ENCODE assay signal across 26 cellular contexts in genomic region chr2:238696786-238697185, GRCh38.
"Had no signal": no experiment of that assay in that cellular context is flagged by ENCODE, and none has a peak within 500 bp of the region (broad histone marks: within the 10 kb centered on the region; RNA-seq: fewer than 3 reads in every experiment).

No MANE protein-coding gene starts in this region.

- H3K4me1 Mint-ChIP-seq: activated CD8-positive, alpha-beta memory T cell treated with anti-CD3 and anti-CD28 coated beads, Interleukin-2, amount 10 ng/mL, durations not matched to agents 7 days and 5 days; activated naive CD4-positive, alpha-beta T cell treated with anti-CD3 and anti-CD28 coated beads, Interleukin-2, amount 50 U/mL, for 24 hours had no signal

- H3K4me2 ChIP-seq: KMS-11, SK-N-SH had no signal

- H3K27me3 ChIP-seq: breast epithelium, Peyer's patch had no signal

- H3K27ac Mint-ChIP-seq: activated CD8-positive, alpha-beta memory T cell treated with anti-CD3 and anti-CD28 coated beads, Interleukin-2, amount 10 ng/mL, durations not matched to agents 7 days and 5 days; activated naive CD4-positive, alpha-beta T cell treated with anti-CD3 and anti-CD28 coated beads, Interleukin-2, amount 50 U/mL, for 24 hours; activated T-cell treated with anti-CD3 and anti-CD28 coated beads, Interleukin-2, amount 50 U/mL, for 24 hours; activated T-helper 1 cell treated with anti-CD3 and anti-CD28 coated beads, Interleukin-12 subunit alpha, Interleukin-12 subunit beta, Interleukin-2, Interleukin-4 antibody, amounts not matched to agents 30 ng/mL and 10 ng/mL and 1 ng/mL, durations not matched to agents 14 hours and 24 hours and 36 hours had no signal

- H3K9me3 Mint-ChIP-seq: activated naive CD4-positive, alpha-beta T cell treated with anti-CD3 and anti-CD28 coated beads, Interleukin-2, amount 50 U/mL, for 24 hours; activated T-cell treated with anti-CD3 and anti-CD28 coated beads, Interleukin-2, amount 50 U/mL, for 24 hours; activated T-helper 1 cell treated with anti-CD3 and anti-CD28 coated beads, Interleukin-12 subunit alpha, Interleukin-12 subunit beta, Interleukin-2, Interleukin-4 antibody, amounts not matched to agents 30 ng/mL and 10 ng/mL and 1 ng/mL, durations not matched to agents 14 hours and 24 hours and 36 hours had no signal

- H3K9me3 ChIP-seq: breast epithelium, Peyer's patch, SJCRH30, SK-N-SH had no signal

- H3K9me2 ChIP-seq: SK-N-SH had no signal

- H3K36me3 ChIP-seq: breast epithelium, Peyer's patch, SJCRH30 had no signal

- H3K27me3 Mint-ChIP-seq: activated CD8-positive, alpha-beta memory T cell treated with anti-CD3 and anti-CD28 coated beads, Interleukin-2, amount 10 ng/mL, durations not matched to agents 7 days and 5 days; activated naive CD4-positive, alpha-beta T cell treated with anti-CD3 and anti-CD28 coated beads, Interleukin-2, amount 50 U/mL, for 24 hours; activated T-cell treated with anti-CD3 and anti-CD28 coated beads, Interleukin-2, amount 50 U/mL, for 24 hours had no signal

- H3K36me3 Mint-ChIP-seq: activated CD8-positive, alpha-beta memory T cell treated with anti-CD3 and anti-CD28 coated beads, Interleukin-2, amount 10 ng/mL, durations not matched to agents 7 days and 5 days; activated naive CD4-positive, alpha-beta T cell treated with anti-CD3 and anti-CD28 coated beads, Interleukin-2, amount 50 U/mL, for 24 hours had no signal

- H3K4me3 Mint-ChIP-seq: activated CD8-positive, alpha-beta memory T cell treated with anti-CD3 and anti-CD28 coated beads, Interleukin-2, amount 10 ng/mL, durations not matched to agents 7 days and 5 days; activated naive CD4-positive, alpha-beta T cell treated with anti-CD3 and anti-CD28 coated beads, Interleukin-2, amount 50 U/mL, for 24 hours; activated T-cell treated with anti-CD3 and anti-CD28 coated beads, Interleukin-2, amount 50 U/mL, for 24 hours; activated T-helper 1 cell treated with anti-CD3 and anti-CD28 coated beads, Interleukin-12 subunit alpha, Interleukin-12 subunit beta, Interleukin-2, Interleukin-4 antibody, amounts not matched to agents 30 ng/mL and 10 ng/mL and 1 ng/mL, durations not matched to agents 14 hours and 24 hours and 36 hours had no signal

- DNase-seq: activated CD4-positive, alpha-beta T cell treated with anti-CD3 and anti-CD28 coated beads for 4 hours; activated CD4-positive, alpha-beta T cell treated with anti-CD3 and anti-CD28 coated beads, Interleukin-2, amount 50 U/mL, for 48 hours; activated CD8-positive, alpha-beta memory T cell treated with anti-CD3 and anti-CD28 coated beads, Interleukin-2, amount 10 ng/mL, durations not matched to agents 7 days and 5 days; activated effector memory CD4-positive, alpha-beta T cell treated with Interleukin-2 at 50 U/mL for 16 hours; activated naive CD4-positive, alpha-beta T cell; activated T-cell treated with anti-CD3 and anti-CD28 coated beads, Interleukin-2, amount 50 U/mL, for 24 hours; caudate nucleus; NCI-H1092 treated with DMSO at 0.1 percent for 48 hours; NCI-H1417 treated with DMSO at 0.1 percent for 48 hours; NCI-H1694 treated with DMSO at 0.1 percent for 48 hours; NCI-H2029 treated with DMSO at 0.1 percent for 48 hours; NCI-H345; NCI-H510A; NCI-H526 treated with DMSO at 0.1 percent for 48 hours; NCI-H82; Peyer's patch; Right ventricle myocardium superior; SJCRH30; SK-N-SH; T-helper 1 cell had no signal

- H3K27ac ChIP-seq: KMS-11, Peyer's patch, RWPE1, SJCRH30 had no signal

- H3K4me3 ChIP-seq: breast epithelium, Peyer's patch, SJCRH30 had no signal

- H3K4me1 ChIP-seq: breast epithelium, Peyer's patch, SJCRH30 had no signal

- H3K9ac ChIP-seq: KMS-11, SK-N-SH had no signal

- ATAC-seq: activated CD4-positive, CD25-positive, alpha-beta regulatory T cell treated with anti-CD3 and anti-CD28 coated beads, Interleukin-2, amount 50 U/mL, for 24 hours; activated CD8-positive, alpha-beta memory T cell treated with anti-CD3 and anti-CD28 coated beads, Interleukin-2, amount 10 ng/mL, durations not matched to agents 7 days and 5 days had no signal
